Comparison of ENCODE assay signal across 10 cellular contexts in the genomic region with DNA sequence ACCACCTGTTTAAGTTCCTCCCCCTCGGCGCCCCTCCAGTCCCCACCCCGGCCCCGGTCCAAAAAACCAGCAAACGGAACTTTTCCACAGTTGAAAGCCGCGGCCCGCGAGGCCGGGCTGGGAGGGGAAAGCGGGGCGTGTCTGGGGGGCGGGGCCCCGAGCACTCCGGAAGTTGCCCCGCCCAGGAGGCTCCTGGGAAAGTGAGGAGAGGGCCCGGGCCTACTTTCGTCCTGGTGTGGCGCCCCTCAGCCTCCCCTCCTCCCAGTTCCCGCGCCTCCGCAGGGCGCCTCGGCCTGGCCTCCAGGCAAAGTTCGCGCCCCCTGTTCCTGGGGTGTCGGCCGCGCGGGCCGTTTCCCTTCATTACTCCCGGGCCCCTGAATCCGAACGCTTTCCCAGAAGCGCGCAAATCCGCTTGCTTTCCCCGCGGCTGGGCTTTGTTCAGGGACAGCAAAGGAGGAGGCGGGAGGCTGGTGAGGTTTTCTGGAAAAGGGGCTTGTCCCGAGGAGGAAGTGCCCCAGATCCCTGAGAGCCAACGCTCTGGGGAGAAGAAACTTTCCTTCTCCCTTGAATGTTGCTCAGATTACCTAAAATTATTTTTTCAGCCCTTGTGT. TPM values are rescaled to one million over a fixed set of nuclear protein-coding genes. Genes with fewer than 3 reads are reported as not detected.
DNase-seq lines count a peak whose midpoint lies in the region; FAIRE-seq and TF ChIP-seq lines count a peak whose summit lies in the region.
"Had no signal": no experiment of that assay in that cellular context is flagged by ENCODE, and none has a peak within 500 bp of the region (broad histone marks: within the 10 kb centered on the region; RNA-seq: fewer than 3 reads in every experiment).

No MANE protein-coding gene starts in this region.

- H3K27ac ChIP-seq in HL-60 (replicated peaks), result no peak overlapping the region
- H3K27ac ChIP-seq in small intestine (ENCODE audit: low read depth in 1 of 2, low read length in 1 of 2), result no peak overlapping the region

- no peaks in the 10 kb centered on the region for H3K4me1 ChIP-seq in small intestine (ENCODE audit: control insufficient read depth in 2 of 2, insufficient read depth in 1 of 2, low read depth in 1 of 2, low read length in 1 of 2)

- DNase-seq in HL-60 (ENCODE audit: low read depth in 1 of 2, low spot score in 1 of 2) (no peak), astrocyte of the cerebellum (ENCODE audit: low read depth) (no peak), islet precursor cell (peak; percentile 71), small intestine (peak; percentile 22), NCI-H2081 treated with DMSO at 0.1 percent for 48 hours (lab: John Stamatoyannopoulos, UW) (no peak), NCI-H82 treated with DMSO at 0.1 percent for 48 hours (lab: John Stamatoyannopoulos, UW; ENCODE audit: unreplicated experiment) (no peak), SKM-1 (lab: John Stamatoyannopoulos, UW; ENCODE audit: unreplicated experiment) (no peak), SIG-M5 (lab: John Stamatoyannopoulos, UW) (no peak)

- TF ChIP-seq CTCF in HL-60 (IDR thresholded peaks at IDR 0.05; ENCODE audit: insufficient read depth, low read length), result no peak
- no peak for TF ChIP-seq CTCF in astrocyte of the cerebellum (IDR thresholded peaks at IDR 0.05; ENCODE audit: low read depth, low read length, missing control alignments)

- 1 to 5% (median 2%) methylated on average over 40 to 42 of the region's 42 CpGs for whole genome bisulfite sequencing in small intestine, 3 donors

- H3K9me3 ChIP-seq in small intestine (ENCODE audit: control insufficient read depth, low read depth), result no peaks in the 10 kb centered on the region

- in situ Hi-C loops in astrocyte of the cerebellum (cut with HindIII; ENCODE audit: low sequenced_read_pairs), result no loop called here

- H3K27me3 ChIP-seq in HL-60 (ENCODE audit: insufficient read depth, poor library complexity, severe bottlenecking) (peaks cover 94% of the 10 kb centered on the region), small intestine (ENCODE audit: control insufficient read depth in 2 of 2, insufficient read depth in 2 of 2, low read length in 2 of 2) (peaks cover 0 to 70% of the 10 kb centered on the region in 2 donors)

- H3K4me3 ChIP-seq in HL-60 (replicated peaks; ENCODE audit: insufficient read depth, low read length) (peak overlapping the region; percentile 43), astrocyte of the cerebellum (ENCODE audit: low read depth, low read length) (peak overlapping the region; percentile 13), small intestine (ENCODE audit: low read depth in 1 of 2, low read length in 2 of 2) (peak overlapping the region; percentile 30 to 41)

- no peaks in the 10 kb centered on the region for H3K36me3 ChIP-seq in small intestine (ENCODE audit: control insufficient read depth in 2 of 2, insufficient read depth in 2 of 2, low read length in 2 of 2)

- no peak for FAIRE-seq in small intestine (lab: Jason Lieb, UNC)
- FAIRE-seq: GM18507 had no signal

RNA-seq across cellular contexts. Expression of gene DMRT3, which starts 4.4 kb away (rescaled TPM):
- not detected for polyA plus RNA-seq in small intestine
- polyA plus RNA-seq: liver had no signal

Comparison
In these comparisons a context has a peak if more than half of its experiments do, and no peak if none do; other contexts are left out.
1. DNase-seq: peak in islet precursor cell (single experiment) and small intestine (single experiment); none in HL-60 (0 of 2), astrocyte of the cerebellum (single experiment), NCI-H2081 treated with DMSO at 0.1 percent for 48 hours (single experiment), NCI-H82 treated with DMSO at 0.1 percent for 48 hours (single experiment), SKM-1 (single experiment) and SIG-M5 (single experiment).
2. Peak in every context shown above with its lines, with median percentiles within 50 percentile points of each other: H3K4me3 ChIP-seq.